ENCODE assay signal across 6 cellular contexts in the genomic region with DNA sequence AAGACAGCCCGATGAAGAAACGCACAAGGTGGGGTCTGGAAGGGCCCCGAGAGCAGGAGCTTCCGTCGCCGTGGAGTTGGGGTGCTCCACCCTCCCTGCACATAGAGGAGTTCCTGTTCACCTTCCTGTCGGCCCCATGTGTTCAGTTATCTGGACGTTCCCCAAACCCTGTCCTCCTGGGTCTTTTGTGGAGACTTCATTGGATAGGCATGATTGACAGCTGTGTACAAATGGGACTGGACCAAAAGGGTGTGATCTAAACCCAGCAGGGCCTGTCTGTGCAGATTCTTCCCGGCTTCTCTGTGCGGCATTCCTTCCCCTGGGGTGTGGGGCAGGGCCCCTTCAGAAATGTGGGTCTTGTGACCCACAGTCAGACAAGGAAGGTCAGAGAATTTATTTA. TPM values are rescaled to one million over a fixed set of nuclear protein-coding genes. Genes with fewer than 3 reads are reported as not detected.
DNase-seq lines count a peak whose midpoint lies in the region; ATAC-seq, FAIRE-seq and TF ChIP-seq lines count a peak whose summit lies in the region.
"Not testable (repeated sequence)": the region's sequence is repeated elsewhere in the genome, so short reads cannot be mapped to it uniquely, and the experiment has no call there.

No MANE protein-coding gene starts in this region.

- H3K4me3 Mint-ChIP-seq in activated CD4-positive, alpha-beta T cell treated with anti-CD3 and anti-CD28 coated beads for 36 hours: peak overlapping the region; percentile 23
- peak overlapping the region; percentile 65 for H3K4me3 Mint-ChIP-seq in activated naive CD8-positive, alpha-beta T cell treated with anti-CD3 and anti-CD28 coated beads, Interleukin-2, amount 10 ng/mL, durations not matched to agents 7 days and 5 days
- H3K4me3 Mint-ChIP-seq in nephron progenitor cell: not testable (repeated sequence)

- not testable (repeated sequence) for H3K36me3 Mint-ChIP-seq in activated CD4-positive, alpha-beta T cell treated with anti-CD3 and anti-CD28 coated beads for 36 hours (ENCODE audit: low read depth); activated naive CD8-positive, alpha-beta T cell treated with anti-CD3 and anti-CD28 coated beads, Interleukin-2, amount 10 ng/mL, durations not matched to agents 7 days and 5 days; nephron progenitor cell (ENCODE audit: low read depth)

- H3K27ac ChIP-seq in upper lobe of right lung: not testable (repeated sequence)

- not testable (repeated sequence) for TF ChIP-seq CTCF in nephron progenitor cell (IDR thresholded peaks at IDR 0.05); upper lobe of right lung (IDR thresholded peaks at IDR 0.05)

- H3K4me3 ChIP-seq in upper lobe of right lung: not testable (repeated sequence)

- intact Hi-C loops in activated CD4-positive, alpha-beta T cell treated with anti-CD3 and anti-CD28 coated beads for 36 hours (cut with DNase I, micrococcal nuclease); upper lobe of right lung (cut with DNase I): not testable (repeated sequence)

- ATAC-seq in activated CD4-positive, alpha-beta T cell treated with anti-CD3 and anti-CD28 coated beads for 36 hours: not testable (repeated sequence)
- ATAC-seq in activated naive CD8-positive, alpha-beta T cell treated with anti-CD3 and anti-CD28 coated beads, Interleukin-2, amount 10 ng/mL, durations not matched to agents 7 days and 5 days (ENCODE audit: low read depth): peak; percentile 53
- peak; percentile 94 for ATAC-seq in esophagus mucosa
- ATAC-seq in upper lobe of right lung: peak; percentile 70

- H3K9me3 Mint-ChIP-seq in activated CD4-positive, alpha-beta T cell treated with anti-CD3 and anti-CD28 coated beads for 36 hours (ENCODE audit: low read depth); activated naive CD8-positive, alpha-beta T cell treated with anti-CD3 and anti-CD28 coated beads, Interleukin-2, amount 10 ng/mL, durations not matched to agents 7 days and 5 days: not testable (repeated sequence)
- H3K9me3 Mint-ChIP-seq in nephron progenitor cell: peaks cover 24% of the 10 kb centered on the region

- DNase-seq in GM12892 (ENCODE audit: insufficient read length); activated CD4-positive, alpha-beta T cell treated with anti-CD3 and anti-CD28 coated beads for 36 hours; nephron progenitor cell; upper lobe of right lung: not testable (repeated sequence)
- peak; percentile 33 for DNase-seq in activated naive CD8-positive, alpha-beta T cell treated with anti-CD3 and anti-CD28 coated beads, Interleukin-2, amount 10 ng/mL, durations not matched to agents 7 days and 5 days

- H3K27me3 Mint-ChIP-seq in activated CD4-positive, alpha-beta T cell treated with anti-CD3 and anti-CD28 coated beads for 36 hours; activated naive CD8-positive, alpha-beta T cell treated with anti-CD3 and anti-CD28 coated beads, Interleukin-2, amount 10 ng/mL, durations not matched to agents 7 days and 5 days: not testable (repeated sequence)
- peaks cover 30% of the 10 kb centered on the region for H3K27me3 Mint-ChIP-seq in nephron progenitor cell (ENCODE audit: low read depth, poor library complexity)

- FAIRE-seq in GM12892 (lab: Jason Lieb, UNC): peak; percentile 46

- CTCF ChIA-PET in activated CD4-positive, alpha-beta T cell treated with anti-CD3 and anti-CD28 coated beads for 36 hours (lab: Charles Lee): interaction anchor here (1.1 to 1.5 kb wide), 2 partner anchors 10 to 16 kb away, joined by 5 to 6 read pairs; a partner anchor contains a TSS

- H3K36me3 ChIP-seq in upper lobe of right lung: not testable (repeated sequence)

- not testable (repeated sequence) for TF ChIP-seq POLR2A in GM12892 (IDR thresholded peaks at IDR 0.05; ENCODE audit: low read depth, low read length)

- POLR2A ChIA-PET in activated CD4-positive, alpha-beta T cell treated with anti-CD3 and anti-CD28 coated beads for 36 hours (lab: Charles Lee): not testable (repeated sequence)
- POLR2A ChIA-PET in activated naive CD8-positive, alpha-beta T cell treated with anti-CD3 and anti-CD28 coated beads, Interleukin-2, amount 10 ng/mL, durations not matched to agents 7 days and 5 days (lab: Charles Lee): interaction anchor here (0.6 to 1.3 kb wide), 5 partner anchors 9 to 313 kb away, joined by 3 to 4 read pairs (median 3); a partner anchor contains a TSS

- not testable (repeated sequence) for H3K27me3 ChIP-seq in upper lobe of right lung

- H3K27ac Mint-ChIP-seq in activated CD4-positive, alpha-beta T cell treated with anti-CD3 and anti-CD28 coated beads for 36 hours: not testable (repeated sequence)
- peak overlapping the region; percentile 68 for H3K27ac Mint-ChIP-seq in activated naive CD8-positive, alpha-beta T cell treated with anti-CD3 and anti-CD28 coated beads, Interleukin-2, amount 10 ng/mL, durations not matched to agents 7 days and 5 days
- H3K27ac Mint-ChIP-seq in nephron progenitor cell: peak overlapping the region; percentile 64

- H3K4me1 ChIP-seq in upper lobe of right lung: not testable (repeated sequence)

- H3K4me1 Mint-ChIP-seq in activated CD4-positive, alpha-beta T cell treated with anti-CD3 and anti-CD28 coated beads for 36 hours: peaks cover 13% of the 10 kb centered on the region
- H3K4me1 Mint-ChIP-seq in activated naive CD8-positive, alpha-beta T cell treated with anti-CD3 and anti-CD28 coated beads, Interleukin-2, amount 10 ng/mL, durations not matched to agents 7 days and 5 days: peaks cover 15% of the 10 kb centered on the region
- H3K4me1 Mint-ChIP-seq in nephron progenitor cell: peaks cover 16% of the 10 kb centered on the region

- not testable (repeated sequence) for H3K9me3 ChIP-seq in upper lobe of right lung

RNA-seq across cellular contexts. Expression of a gene that starts 9.4 kb away (rescaled TPM):
- 113 TPM for polyA plus RNA-seq in GM12892 (2012; ENCODE audit: missing spikeins)
- 100 to 1,000 TPM; 239 to 246 TPM for total RNA-seq in activated CD4-positive, alpha-beta T cell treated with anti-CD3 and anti-CD28 coated beads for 36 hours
- total RNA-seq in activated naive CD8-positive, alpha-beta T cell treated with anti-CD3 and anti-CD28 coated beads, Interleukin-2, amount 10 ng/mL, durations not matched to agents 7 days and 5 days: 100 to 1,000 TPM; 199 to 206 TPM
- total RNA-seq in esophagus mucosa (263 TPM), upper lobe of right lung (196 TPM)

RNA-seq across cellular contexts. Expression of a gene that starts 31.9 kb away (rescaled TPM):
- polyA plus RNA-seq in GM12892 (2012; ENCODE audit: missing spikeins): 13.7 TPM
- 10 to 100 TPM in 1 of 2 experiments, 1 to 10 TPM in 1; 8.0 to 10.5 TPM for total RNA-seq in activated CD4-positive, alpha-beta T cell treated with anti-CD3 and anti-CD28 coated beads for 36 hours
- total RNA-seq in activated naive CD8-positive, alpha-beta T cell treated with anti-CD3 and anti-CD28 coated beads, Interleukin-2, amount 10 ng/mL, durations not matched to agents 7 days and 5 days: 10 to 100 TPM; 19.0 to 24.5 TPM
- 259 TPM for total RNA-seq in esophagus mucosa
- total RNA-seq in upper lobe of right lung: 155 TPM

RNA-seq across cellular contexts. Expression of a gene that starts 39.4 kb away (rescaled TPM):
- polyA plus RNA-seq in GM12892 (2012; ENCODE audit: missing spikeins): 19.1 TPM
- total RNA-seq in activated CD4-positive, alpha-beta T cell treated with anti-CD3 and anti-CD28 coated beads for 36 hours: 10 to 100 TPM; 45.7 to 59.8 TPM
- total RNA-seq in activated naive CD8-positive, alpha-beta T cell treated with anti-CD3 and anti-CD28 coated beads, Interleukin-2, amount 10 ng/mL, durations not matched to agents 7 days and 5 days: 10 to 100 TPM; 59.8 to 62.4 TPM
- total RNA-seq in esophagus mucosa (38.4 TPM), upper lobe of right lung (62.5 TPM)

RNA-seq across cellular contexts. Expression of a gene that starts 42.3 kb away (rescaled TPM):
- polyA plus RNA-seq in GM12892 (2012; ENCODE audit: missing spikeins): 13.3 TPM
- total RNA-seq in activated CD4-positive, alpha-beta T cell treated with anti-CD3 and anti-CD28 coated beads for 36 hours: 10 to 100 TPM; 11.4 to 11.9 TPM
- total RNA-seq in activated naive CD8-positive, alpha-beta T cell treated with anti-CD3 and anti-CD28 coated beads, Interleukin-2, amount 10 ng/mL, durations not matched to agents 7 days and 5 days: 10 to 100 TPM; 38.9 to 39.7 TPM
- total RNA-seq in esophagus mucosa (15.7 TPM), upper lobe of right lung (33.2 TPM)

RNA-seq across cellular contexts. Expression of a gene that starts 42.9 kb away (rescaled TPM):
- polyA plus RNA-seq in GM12892 (2012; ENCODE audit: missing spikeins): 23.2 TPM
- total RNA-seq in activated CD4-positive, alpha-beta T cell treated with anti-CD3 and anti-CD28 coated beads for 36 hours: 10 to 100 TPM; 47.4 to 56.6 TPM
- 10 to 100 TPM; 33.1 to 36.0 TPM for total RNA-seq in activated naive CD8-positive, alpha-beta T cell treated with anti-CD3 and anti-CD28 coated beads, Interleukin-2, amount 10 ng/mL, durations not matched to agents 7 days and 5 days
- total RNA-seq in esophagus mucosa (23.8 TPM), upper lobe of right lung (27.1 TPM)
